Comparison of ENCODE assay signal across 1 cellular context in the genomic region with DNA sequence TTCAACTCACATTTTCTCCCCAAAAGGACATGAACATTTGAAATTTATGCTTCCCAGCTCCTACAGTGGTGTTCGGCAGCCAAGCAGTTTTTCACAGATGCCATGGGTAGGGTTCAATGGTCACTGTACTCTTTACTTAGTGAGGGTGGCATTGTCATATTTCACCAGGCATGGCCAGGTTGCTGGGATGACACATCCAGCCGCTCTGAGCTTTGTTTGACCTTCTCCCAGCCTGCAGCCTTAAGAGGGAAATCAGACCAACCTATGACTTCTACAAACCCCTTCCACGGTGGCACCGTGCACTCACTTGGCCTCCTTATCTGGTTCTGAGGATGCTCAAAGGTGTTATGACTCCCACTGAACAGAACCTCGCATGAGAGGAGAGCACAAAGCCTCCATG.
TF ChIP-seq lines count a peak whose summit lies in the region.

No MANE protein-coding gene starts in this region.

TF ChIP-seq in HepG2, 621 proteins besides CTCF, POLR2A, EP300 and RAD21 (continued from another document and continues in another):
- TF ChIP-seq PHF20 (CRISPR knock-in tag; IDR thresholded peaks at IDR 0.05) (no peak), ZNF543 (CRISPR knock-in tag; IDR thresholded peaks at IDR 0.05) (no peak), ZBTB38 (CRISPR knock-in tag; IDR thresholded peaks at IDR 0.05) (peak; percentile 40; the same call in 1 of the 2 replicates), TCF7 (IDR thresholded peaks at IDR 0.05; ENCODE audit: low read depth) (no peak), ZFP36L1 (CRISPR knock-in tag; IDR thresholded peaks at IDR 0.05) (no peak), ZNF678 (CRISPR knock-in tag; IDR thresholded peaks at IDR 0.05) (no peak), THAP11 (CRISPR knock-in tag; IDR thresholded peaks at IDR 0.05) (0 out of 2 replicates have a peak, but pooled peaks have one; percentile 36), ZNF720 (CRISPR knock-in tag; IDR thresholded peaks at IDR 0.05) (no peak), NCOR1 (IDR thresholded peaks at IDR 0.05; ENCODE audit: borderline replicate concordance, low read length) (peak; percentile 45; the same call in 1 of the 2 replicates), DPF2 (CRISPR knock-in tag; IDR thresholded peaks at IDR 0.05; ENCODE audit: borderline replicate concordance, low read depth) (0 out of 2 replicates have a peak, but pooled peaks have one; percentile 17), ZNF746 (CRISPR knock-in tag; IDR thresholded peaks at IDR 0.05) (no peak), RFX1 (IDR thresholded peaks at IDR 0.05) (no peak), EZH2 (conservative IDR thresholded peaks at IDR 0.05; ENCODE audit: low read depth, low read length) (no peak), ZSCAN21 (CRISPR knock-in tag; IDR thresholded peaks at IDR 0.05; ENCODE audit: borderline replicate concordance) (no peak), NKX3-1 (CRISPR knock-in tag; IDR thresholded peaks at IDR 0.05) (no peak), SYNCRIP (IDR thresholded peaks at IDR 0.05; ENCODE audit: insufficient read depth, low read depth, low read length) (no peak), XBP1 (CRISPR knock-in tag; IDR thresholded peaks at IDR 0.05) (no peak), TSC22D2 (CRISPR knock-in tag; IDR thresholded peaks at IDR 0.05; ENCODE audit: borderline replicate concordance) (no peak), PPARG (CRISPR knock-in tag; conservative IDR thresholded peaks at IDR 0.05) (peak; percentile 61), TARDBP (CRISPR knock-in tag; IDR thresholded peaks at IDR 0.05) (no peak), ZNF337 (CRISPR knock-in tag; IDR thresholded peaks at IDR 0.05; ENCODE audit: borderline replicate concordance, low read depth) (no peak), TMF1 (CRISPR knock-in tag; IDR thresholded peaks at IDR 0.05; ENCODE audit: low read depth) (no peak), ZNF75D (CRISPR knock-in tag; IDR thresholded peaks at IDR 0.05; ENCODE audit: borderline replicate concordance) (no peak), ARNT2 (CRISPR knock-in tag; IDR thresholded peaks at IDR 0.05; ENCODE audit: low read depth) (0 out of 2 replicates have a peak, but pooled peaks have one; percentile 5), ZNF335 (CRISPR knock-in tag; IDR thresholded peaks at IDR 0.05) (no peak), MTA3 (CRISPR knock-in tag; IDR thresholded peaks at IDR 0.05) (no peak), YY1 (IDR thresholded peaks at IDR 0.05; ENCODE audit: insufficient read depth, insufficient replicate concordance, low read depth, low read length) (no peak)
- TF ChIP-seq, protein P1, sequence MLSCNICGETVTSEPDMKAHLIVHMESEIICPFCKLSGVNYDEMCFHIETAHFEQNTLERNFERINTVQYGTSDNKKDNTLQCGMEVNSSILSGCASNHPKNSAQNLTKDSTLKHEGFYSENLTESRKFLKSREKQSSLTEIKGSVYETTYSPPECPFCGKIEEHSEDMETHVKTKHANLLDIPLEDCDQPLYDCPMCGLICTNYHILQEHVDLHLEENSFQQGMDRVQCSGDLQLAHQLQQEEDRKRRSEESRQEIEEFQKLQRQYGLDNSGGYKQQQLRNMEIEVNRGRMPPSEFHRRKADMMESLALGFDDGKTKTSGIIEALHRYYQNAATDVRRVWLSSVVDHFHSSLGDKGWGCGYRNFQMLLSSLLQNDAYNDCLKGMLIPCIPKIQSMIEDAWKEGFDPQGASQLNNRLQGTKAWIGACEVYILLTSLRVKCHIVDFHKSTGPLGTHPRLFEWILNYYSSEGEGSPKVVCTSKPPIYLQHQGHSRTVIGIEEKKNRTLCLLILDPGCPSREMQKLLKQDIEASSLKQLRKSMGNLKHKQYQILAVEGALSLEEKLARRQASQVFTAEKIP (CRISPR knock-in tag; IDR thresholded peaks at IDR 0.05; ENCODE audit: borderline replicate concordance), result no peak
- TF ChIP-seq, protein P2, sequence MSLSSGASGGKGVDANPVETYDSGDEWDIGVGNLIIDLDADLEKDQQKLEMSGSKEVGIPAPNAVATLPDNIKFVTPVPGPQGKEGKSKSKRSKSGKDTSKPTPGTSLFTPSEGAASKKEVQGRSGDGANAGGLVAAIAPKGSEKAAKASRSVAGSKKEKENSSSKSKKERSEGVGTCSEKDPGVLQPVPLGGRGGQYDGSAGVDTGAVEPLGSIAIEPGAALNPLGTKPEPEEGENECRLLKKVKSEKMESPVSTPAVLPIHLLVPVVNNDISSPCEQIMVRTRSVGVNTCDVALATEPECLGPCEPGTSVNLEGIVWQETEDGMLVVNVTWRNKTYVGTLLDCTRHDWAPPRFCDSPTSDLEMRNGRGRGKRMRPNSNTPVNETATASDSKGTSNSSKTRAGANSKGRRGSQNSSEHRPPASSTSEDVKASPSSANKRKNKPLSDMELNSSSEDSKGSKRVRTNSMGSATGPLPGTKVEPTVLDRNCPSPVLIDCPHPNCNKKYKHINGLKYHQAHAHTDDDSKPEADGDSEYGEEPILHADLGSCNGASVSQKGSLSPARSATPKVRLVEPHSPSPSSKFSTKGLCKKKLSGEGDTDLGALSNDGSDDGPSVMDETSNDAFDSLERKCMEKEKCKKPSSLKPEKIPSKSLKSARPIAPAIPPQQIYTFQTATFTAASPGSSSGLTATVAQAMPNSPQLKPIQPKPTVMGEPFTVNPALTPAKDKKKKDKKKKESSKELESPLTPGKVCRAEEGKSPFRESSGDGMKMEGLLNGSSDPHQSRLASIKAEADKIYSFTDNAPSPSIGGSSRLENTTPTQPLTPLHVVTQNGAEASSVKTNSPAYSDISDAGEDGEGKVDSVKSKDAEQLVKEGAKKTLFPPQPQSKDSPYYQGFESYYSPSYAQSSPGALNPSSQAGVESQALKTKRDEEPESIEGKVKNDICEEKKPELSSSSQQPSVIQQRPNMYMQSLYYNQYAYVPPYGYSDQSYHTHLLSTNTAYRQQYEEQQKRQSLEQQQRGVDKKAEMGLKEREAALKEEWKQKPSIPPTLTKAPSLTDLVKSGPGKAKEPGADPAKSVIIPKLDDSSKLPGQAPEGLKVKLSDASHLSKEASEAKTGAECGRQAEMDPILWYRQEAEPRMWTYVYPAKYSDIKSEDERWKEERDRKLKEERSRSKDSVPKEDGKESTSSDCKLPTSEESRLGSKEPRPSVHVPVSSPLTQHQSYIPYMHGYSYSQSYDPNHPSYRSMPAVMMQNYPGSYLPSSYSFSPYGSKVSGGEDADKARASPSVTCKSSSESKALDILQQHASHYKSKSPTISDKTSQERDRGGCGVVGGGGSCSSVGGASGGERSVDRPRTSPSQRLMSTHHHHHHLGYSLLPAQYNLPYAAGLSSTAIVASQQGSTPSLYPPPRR (CRISPR knock-in tag; IDR thresholded peaks at IDR 0.05; ENCODE audit: borderline replicate concordance), result no peak
- TF ChIP-seq, protein P3, sequence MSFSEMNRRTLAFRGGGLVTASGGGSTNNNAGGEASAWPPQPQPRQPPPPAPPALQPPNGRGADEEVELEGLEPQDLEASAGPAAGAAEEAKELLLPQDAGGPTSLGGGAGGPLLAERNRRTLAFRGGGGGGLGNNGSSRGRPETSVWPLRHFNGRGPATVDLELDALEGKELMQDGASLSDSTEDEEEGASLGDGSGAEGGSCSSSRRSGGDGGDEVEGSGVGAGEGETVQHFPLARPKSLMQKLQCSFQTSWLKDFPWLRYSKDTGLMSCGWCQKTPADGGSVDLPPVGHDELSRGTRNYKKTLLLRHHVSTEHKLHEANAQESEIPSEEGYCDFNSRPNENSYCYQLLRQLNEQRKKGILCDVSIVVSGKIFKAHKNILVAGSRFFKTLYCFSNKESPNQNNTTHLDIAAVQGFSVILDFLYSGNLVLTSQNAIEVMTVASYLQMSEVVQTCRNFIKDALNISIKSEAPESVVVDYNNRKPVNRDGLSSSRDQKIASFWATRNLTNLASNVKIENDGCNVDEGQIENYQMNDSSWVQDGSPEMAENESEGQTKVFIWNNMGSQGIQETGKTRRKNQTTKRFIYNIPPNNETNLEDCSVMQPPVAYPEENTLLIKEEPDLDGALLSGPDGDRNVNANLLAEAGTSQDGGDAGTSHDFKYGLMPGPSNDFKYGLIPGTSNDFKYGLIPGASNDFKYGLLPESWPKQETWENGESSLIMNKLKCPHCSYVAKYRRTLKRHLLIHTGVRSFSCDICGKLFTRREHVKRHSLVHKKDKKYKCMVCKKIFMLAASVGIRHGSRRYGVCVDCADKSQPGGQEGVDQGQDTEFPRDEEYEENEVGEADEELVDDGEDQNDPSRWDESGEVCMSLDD (CRISPR knock-in tag; IDR thresholded peaks at IDR 0.05; ENCODE audit: borderline replicate concordance), result no peak
- TF ChIP-seq, protein P4, sequence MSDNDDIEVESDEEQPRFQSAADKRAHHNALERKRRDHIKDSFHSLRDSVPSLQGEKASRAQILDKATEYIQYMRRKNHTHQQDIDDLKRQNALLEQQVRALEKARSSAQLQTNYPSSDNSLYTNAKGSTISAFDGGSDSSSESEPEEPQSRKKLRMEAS (IDR thresholded peaks at IDR 0.05), result peak; percentile 47
- TF ChIP-seq, protein P5, sequence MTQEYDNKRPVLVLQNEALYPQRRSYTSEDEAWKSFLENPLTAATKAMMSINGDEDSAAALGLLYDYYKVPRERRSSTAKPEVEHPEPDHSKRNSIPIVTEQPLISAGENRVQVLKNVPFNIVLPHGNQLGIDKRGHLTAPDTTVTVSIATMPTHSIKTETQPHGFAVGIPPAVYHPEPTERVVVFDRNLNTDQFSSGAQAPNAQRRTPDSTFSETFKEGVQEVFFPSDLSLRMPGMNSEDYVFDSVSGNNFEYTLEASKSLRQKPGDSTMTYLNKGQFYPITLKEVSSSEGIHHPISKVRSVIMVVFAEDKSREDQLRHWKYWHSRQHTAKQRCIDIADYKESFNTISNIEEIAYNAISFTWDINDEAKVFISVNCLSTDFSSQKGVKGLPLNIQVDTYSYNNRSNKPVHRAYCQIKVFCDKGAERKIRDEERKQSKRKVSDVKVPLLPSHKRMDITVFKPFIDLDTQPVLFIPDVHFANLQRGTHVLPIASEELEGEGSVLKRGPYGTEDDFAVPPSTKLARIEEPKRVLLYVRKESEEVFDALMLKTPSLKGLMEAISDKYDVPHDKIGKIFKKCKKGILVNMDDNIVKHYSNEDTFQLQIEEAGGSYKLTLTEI (CRISPR knock-in tag; conservative IDR thresholded peaks at IDR 0.05), result no peak
- TF ChIP-seq, protein P6, sequence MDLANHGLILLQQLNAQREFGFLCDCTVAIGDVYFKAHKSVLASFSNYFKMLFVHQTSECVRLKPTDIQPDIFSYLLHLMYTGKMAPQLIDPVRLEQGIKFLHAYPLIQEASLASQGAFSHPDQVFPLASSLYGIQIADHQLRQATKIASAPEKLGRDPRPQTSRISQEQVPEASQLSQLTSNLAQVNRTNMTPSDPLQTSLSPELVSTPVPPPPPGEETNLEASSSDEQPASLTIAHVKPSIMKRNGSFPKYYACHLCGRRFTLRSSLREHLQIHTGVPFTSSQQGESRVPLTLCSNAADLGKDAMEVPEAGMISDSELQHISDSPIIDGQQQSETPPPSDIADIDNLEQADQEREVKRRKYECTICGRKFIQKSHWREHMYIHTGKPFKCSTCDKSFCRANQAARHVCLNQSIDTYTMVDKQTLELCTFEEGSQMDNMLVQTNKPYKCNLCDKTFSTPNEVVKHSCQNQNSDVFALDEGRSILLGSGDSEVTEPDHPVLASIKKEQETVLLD (CRISPR knock-in tag; IDR thresholded peaks at IDR 0.05; ENCODE audit: low read depth), result no peak
- TF ChIP-seq, protein P7, sequence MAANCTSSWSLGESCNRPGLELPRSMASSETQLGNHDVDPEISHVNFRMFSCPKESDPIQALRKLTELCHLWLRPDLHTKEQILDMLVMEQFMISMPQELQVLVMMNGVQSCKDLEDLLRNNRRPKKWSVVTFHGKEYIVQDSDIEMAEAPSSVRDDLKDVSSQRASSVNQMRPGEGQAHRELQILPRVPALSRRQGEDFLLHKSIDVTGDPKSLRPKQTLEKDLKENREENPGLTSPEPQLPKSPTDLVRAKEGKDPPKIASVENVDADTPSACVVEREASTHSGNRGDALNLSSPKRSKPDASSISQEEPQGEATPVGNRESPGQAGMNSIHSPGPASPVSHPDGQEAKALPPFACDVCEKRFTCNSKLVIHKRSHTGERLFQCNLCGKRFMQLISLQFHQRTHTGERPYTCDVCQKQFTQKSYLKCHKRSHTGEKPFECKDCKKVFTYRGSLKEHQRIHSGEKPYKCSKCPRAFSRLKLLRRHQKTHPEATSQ (CRISPR knock-in tag; IDR thresholded peaks at IDR 0.05; ENCODE audit: borderline replicate concordance), result no peak
- TF ChIP-seq, protein P8, sequence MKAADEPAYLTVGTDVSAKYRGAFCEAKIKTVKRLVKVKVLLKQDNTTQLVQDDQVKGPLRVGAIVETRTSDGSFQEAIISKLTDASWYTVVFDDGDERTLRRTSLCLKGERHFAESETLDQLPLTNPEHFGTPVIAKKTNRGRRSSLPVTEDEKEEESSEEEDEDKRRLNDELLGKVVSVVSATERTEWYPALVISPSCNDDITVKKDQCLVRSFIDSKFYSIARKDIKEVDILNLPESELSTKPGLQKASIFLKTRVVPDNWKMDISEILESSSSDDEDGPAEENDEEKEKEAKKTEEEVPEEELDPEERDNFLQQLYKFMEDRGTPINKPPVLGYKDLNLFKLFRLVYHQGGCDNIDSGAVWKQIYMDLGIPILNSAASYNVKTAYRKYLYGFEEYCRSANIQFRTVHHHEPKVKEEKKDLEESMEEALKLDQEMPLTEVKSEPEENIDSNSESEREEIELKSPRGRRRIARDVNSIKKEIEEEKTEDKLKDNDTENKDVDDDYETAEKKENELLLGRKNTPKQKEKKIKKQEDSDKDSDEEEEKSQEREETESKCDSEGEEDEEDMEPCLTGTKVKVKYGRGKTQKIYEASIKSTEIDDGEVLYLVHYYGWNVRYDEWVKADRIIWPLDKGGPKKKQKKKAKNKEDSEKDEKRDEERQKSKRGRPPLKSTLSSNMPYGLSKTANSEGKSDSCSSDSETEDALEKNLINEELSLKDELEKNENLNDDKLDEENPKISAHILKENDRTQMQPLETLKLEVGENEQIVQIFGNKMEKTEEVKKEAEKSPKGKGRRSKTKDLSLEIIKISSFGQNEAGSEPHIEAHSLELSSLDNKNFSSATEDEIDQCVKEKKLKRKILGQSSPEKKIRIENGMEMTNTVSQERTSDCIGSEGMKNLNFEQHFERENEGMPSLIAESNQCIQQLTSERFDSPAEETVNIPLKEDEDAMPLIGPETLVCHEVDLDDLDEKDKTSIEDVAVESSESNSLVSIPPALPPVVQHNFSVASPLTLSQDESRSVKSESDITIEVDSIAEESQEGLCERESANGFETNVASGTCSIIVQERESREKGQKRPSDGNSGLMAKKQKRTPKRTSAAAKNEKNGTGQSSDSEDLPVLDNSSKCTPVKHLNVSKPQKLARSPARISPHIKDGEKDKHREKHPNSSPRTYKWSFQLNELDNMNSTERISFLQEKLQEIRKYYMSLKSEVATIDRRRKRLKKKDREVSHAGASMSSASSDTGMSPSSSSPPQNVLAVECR (CRISPR knock-in tag; IDR thresholded peaks at IDR 0.05; ENCODE audit: borderline replicate concordance), result no peak; the same call in 1 of the 2 replicates
- TF ChIP-seq, protein P9, sequence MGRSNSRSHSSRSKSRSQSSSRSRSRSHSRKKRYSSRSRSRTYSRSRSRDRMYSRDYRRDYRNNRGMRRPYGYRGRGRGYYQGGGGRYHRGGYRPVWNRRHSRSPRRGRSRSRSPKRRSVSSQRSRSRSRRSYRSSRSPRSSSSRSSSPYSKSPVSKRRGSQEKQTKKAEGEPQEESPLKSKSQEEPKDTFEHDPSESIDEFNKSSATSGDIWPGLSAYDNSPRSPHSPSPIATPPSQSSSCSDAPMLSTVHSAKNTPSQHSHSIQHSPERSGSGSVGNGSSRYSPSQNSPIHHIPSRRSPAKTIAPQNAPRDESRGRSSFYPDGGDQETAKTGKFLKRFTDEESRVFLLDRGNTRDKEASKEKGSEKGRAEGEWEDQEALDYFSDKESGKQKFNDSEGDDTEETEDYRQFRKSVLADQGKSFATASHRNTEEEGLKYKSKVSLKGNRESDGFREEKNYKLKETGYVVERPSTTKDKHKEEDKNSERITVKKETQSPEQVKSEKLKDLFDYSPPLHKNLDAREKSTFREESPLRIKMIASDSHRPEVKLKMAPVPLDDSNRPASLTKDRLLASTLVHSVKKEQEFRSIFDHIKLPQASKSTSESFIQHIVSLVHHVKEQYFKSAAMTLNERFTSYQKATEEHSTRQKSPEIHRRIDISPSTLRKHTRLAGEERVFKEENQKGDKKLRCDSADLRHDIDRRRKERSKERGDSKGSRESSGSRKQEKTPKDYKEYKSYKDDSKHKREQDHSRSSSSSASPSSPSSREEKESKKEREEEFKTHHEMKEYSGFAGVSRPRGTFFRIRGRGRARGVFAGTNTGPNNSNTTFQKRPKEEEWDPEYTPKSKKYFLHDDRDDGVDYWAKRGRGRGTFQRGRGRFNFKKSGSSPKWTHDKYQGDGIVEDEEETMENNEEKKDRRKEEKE (IDR thresholded peaks at IDR 0.05), result no peak
